In the genomic region with DNA sequence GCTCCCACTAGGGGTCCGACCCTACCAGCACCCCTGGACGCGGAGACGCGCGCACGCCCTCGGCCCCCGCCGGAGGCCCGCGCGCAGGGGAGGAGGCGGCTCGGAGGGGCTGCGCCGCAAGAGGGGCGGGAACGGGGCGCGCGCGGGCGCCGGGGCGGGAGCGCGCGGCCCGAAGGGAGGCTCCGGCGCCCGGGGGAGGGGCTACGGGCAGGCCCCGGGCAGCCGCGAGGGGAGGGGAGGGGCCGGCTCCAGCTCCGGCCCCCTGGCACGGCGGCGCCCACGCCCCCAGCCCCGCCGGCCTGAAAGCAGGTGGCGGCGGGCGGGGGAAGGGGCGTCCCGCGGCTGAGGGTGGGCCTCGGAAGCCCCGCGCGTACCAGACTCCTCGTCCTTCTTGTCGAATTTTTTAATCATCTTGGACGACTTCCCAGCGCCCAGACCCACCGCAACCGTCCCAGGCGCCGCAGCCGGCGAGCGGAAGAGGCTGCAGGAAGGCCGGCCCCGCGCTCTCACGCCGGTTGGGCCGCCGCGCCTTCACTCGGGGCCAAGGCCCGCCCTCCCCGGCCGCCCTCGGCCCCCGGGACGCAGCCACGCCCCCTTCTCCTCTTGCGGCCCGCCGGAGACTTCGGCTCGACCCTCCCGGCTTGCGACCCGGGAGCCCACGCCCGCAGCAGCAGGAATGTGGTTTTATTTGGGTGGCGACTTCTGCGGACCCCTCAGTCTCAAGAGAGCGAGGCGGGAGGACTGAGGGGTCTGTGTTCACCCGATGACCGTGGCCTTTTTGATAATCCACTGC, we compare ENCODE assay signal across 1 cellular context.
TF ChIP-seq lines count a peak whose summit lies in the region.

A gene with protein sequence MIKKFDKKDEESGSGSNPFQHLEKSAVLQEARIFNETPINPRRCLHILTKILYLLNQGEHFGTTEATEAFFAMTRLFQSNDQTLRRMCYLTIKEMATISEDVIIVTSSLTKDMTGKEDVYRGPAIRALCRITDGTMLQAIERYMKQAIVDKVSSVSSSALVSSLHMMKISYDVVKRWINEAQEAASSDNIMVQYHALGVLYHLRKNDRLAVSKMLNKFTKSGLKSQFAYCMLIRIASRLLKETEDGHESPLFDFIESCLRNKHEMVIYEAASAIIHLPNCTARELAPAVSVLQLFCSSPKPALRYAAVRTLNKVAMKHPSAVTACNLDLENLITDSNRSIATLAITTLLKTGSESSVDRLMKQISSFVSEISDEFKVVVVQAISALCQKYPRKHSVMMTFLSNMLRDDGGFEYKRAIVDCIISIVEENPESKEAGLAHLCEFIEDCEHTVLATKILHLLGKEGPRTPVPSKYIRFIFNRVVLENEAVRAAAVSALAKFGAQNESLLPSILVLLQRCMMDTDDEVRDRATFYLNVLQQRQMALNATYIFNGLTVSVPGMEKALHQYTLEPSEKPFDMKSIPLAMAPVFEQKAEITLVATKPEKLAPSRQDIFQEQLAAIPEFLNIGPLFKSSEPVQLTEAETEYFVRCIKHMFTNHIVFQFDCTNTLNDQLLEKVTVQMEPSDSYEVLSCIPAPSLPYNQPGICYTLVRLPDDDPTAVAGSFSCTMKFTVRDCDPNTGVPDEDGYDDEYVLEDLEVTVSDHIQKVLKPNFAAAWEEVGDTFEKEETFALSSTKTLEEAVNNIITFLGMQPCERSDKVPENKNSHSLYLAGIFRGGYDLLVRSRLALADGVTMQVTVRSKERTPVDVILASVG (minus strand): TSS at position 491 of the 793 bp plus-strand sequence. CDS start 80 bp downstream, at position 411.

TF ChIP-seq in K562, 482 proteins besides CTCF, POLR2A, EP300 and RAD21 (continued from another document and continues in another):
- TF ChIP-seq, protein P1, sequence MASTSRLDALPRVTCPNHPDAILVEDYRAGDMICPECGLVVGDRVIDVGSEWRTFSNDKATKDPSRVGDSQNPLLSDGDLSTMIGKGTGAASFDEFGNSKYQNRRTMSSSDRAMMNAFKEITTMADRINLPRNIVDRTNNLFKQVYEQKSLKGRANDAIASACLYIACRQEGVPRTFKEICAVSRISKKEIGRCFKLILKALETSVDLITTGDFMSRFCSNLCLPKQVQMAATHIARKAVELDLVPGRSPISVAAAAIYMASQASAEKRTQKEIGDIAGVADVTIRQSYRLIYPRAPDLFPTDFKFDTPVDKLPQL (IDR thresholded peaks at IDR 0.05; ENCODE audit: extremely low read depth, insufficient read length), result no peak
- TF ChIP-seq SRF (CRISPR knock-in tag; IDR thresholded peaks at IDR 0.05) (0 out of 4 replicates have a peak, but pooled peaks of 1 of the 2 experiments have one; percentile 5), KHSRP (IDR thresholded peaks at IDR 0.05) (no peak), HLTF (IDR thresholded peaks at IDR 0.05) (no peak), FIP1L1 (IDR thresholded peaks at IDR 0.05; ENCODE audit: low read depth, low read length, poor library complexity, severe bottlenecking) (peak; percentile 36), ARNT (IDR thresholded peaks at IDR 0.05) (no peak), ZNF24 (IDR thresholded peaks at IDR 0.05) (no peak), TAL1 (IDR thresholded peaks at IDR 0.05) (no peak), WHSC1 (IDR thresholded peaks at IDR 0.05; ENCODE audit: low read length) (no peak), SNIP1 (IDR thresholded peaks at IDR 0.05; ENCODE audit: low read depth) (no peak), ZNF717 (CRISPR knock-in tag; IDR thresholded peaks at IDR 0.05) (no peak), NBN (IDR thresholded peaks at IDR 0.05; ENCODE audit: low read depth) (no peak), FOXA1 (IDR thresholded peaks at IDR 0.05; ENCODE audit: borderline replicate concordance) (no peak), NCOA1 (IDR thresholded peaks at IDR 0.05; ENCODE audit: low read depth) (no peak), RBM17 (IDR thresholded peaks at IDR 0.05; ENCODE audit: borderline replicate concordance, low read depth, low read length) (no peak), KDM2B (CRISPR knock-in tag; IDR thresholded peaks at IDR 0.05) (0 out of 2 replicates have a peak, but pooled peaks have one; percentile 59), CHCHD3 (CRISPR knock-in tag; IDR thresholded peaks at IDR 0.05) (no peak), ZNF165 (CRISPR knock-in tag; IDR thresholded peaks at IDR 0.05; ENCODE audit: borderline replicate concordance) (no peak), ZNF282 (CRISPR knock-in tag; IDR thresholded peaks at IDR 0.05) (no peak), HDAC1 (IDR thresholded peaks at IDR 0.05) (peak in 1 of 2 experiments; percentile 89; a peak in 2 of 4 replicates), CBX8 (IDR thresholded peaks at IDR 0.05; ENCODE audit: borderline replicate concordance, extremely low read depth, low read depth, low read length, poor library complexity, severe bottlenecking) (no peak), RBM22 (IDR thresholded peaks at IDR 0.05; ENCODE audit: low read depth, low read length, poor library complexity, severe bottlenecking) (no peak), CTBP1 (IDR thresholded peaks at IDR 0.05; ENCODE audit: borderline replicate concordance) (peak; percentile 60)
- TF ChIP-seq, protein P2, sequence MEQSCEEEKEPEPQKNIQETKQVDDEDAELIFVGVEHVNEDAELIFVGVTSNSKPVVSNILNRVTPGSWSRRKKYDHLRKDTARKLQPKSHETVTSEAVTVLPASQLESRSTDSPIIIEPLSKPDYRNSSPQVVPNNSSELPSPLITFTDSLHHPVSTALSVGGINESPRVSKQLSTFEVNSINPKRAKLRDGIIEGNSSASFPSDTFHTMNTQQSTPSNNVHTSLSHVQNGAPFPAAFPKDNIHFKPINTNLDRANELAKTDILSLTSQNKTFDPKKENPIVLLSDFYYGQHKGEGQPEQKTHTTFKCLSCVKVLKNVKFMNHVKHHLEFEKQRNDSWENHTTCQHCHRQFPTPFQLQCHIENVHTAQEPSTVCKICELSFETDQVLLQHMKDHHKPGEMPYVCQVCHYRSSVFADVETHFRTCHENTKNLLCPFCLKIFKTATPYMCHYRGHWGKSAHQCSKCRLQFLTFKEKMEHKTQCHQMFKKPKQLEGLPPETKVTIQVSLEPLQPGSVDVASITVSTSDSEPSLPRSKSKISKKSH (CRISPR knock-in tag; IDR thresholded peaks at IDR 0.05), result no peak
- TF ChIP-seq, protein P3, sequence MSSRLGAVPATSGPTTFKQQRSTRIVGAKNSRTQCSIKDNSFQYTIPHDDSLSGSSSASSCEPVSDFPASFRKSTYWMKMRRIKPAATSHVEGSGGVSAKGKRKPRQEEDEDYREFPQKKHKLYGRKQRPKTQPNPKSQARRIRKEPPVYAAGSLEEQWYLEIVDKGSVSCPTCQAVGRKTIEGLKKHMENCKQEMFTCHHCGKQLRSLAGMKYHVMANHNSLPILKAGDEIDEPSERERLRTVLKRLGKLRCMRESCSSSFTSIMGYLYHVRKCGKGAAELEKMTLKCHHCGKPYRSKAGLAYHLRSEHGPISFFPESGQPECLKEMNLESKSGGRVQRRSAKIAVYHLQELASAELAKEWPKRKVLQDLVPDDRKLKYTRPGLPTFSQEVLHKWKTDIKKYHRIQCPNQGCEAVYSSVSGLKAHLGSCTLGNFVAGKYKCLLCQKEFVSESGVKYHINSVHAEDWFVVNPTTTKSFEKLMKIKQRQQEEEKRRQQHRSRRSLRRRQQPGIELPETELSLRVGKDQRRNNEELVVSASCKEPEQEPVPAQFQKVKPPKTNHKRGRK (tag; IDR thresholded peaks at IDR 0.05), result no peak
- TF ChIP-seq, protein P4, sequence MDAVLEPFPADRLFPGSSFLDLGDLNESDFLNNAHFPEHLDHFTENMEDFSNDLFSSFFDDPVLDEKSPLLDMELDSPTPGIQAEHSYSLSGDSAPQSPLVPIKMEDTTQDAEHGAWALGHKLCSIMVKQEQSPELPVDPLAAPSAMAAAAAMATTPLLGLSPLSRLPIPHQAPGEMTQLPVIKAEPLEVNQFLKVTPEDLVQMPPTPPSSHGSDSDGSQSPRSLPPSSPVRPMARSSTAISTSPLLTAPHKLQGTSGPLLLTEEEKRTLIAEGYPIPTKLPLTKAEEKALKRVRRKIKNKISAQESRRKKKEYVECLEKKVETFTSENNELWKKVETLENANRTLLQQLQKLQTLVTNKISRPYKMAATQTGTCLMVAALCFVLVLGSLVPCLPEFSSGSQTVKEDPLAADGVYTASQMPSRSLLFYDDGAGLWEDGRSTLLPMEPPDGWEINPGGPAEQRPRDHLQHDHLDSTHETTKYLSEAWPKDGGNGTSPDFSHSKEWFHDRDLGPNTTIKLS (IDR thresholded peaks at IDR 0.05; ENCODE audit: borderline replicate concordance, low read depth), result no peak
- TF ChIP-seq, protein P5, sequence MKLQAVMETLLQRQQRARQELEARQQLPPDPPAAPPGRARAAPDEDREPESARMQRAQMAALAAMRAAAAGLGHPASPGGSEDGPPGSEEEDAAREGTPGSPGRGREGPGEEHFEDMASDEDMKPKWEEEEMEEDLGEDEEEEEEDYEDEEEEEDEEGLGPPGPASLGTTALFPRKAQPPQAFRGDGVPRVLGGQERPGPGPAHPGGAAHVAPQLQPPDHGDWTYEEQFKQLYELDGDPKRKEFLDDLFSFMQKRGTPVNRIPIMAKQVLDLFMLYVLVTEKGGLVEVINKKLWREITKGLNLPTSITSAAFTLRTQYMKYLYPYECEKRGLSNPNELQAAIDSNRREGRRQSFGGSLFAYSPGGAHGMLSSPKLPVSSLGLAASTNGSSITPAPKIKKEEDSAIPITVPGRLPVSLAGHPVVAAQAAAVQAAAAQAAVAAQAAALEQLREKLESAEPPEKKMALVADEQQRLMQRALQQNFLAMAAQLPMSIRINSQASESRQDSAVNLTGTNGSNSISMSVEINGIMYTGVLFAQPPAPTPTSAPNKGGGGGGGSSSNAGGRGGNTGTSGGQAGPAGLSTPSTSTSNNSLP (IDR thresholded peaks at IDR 0.05; ENCODE audit: borderline replicate concordance, low read depth, low read length), result no peak
- TF ChIP-seq, protein P6, sequence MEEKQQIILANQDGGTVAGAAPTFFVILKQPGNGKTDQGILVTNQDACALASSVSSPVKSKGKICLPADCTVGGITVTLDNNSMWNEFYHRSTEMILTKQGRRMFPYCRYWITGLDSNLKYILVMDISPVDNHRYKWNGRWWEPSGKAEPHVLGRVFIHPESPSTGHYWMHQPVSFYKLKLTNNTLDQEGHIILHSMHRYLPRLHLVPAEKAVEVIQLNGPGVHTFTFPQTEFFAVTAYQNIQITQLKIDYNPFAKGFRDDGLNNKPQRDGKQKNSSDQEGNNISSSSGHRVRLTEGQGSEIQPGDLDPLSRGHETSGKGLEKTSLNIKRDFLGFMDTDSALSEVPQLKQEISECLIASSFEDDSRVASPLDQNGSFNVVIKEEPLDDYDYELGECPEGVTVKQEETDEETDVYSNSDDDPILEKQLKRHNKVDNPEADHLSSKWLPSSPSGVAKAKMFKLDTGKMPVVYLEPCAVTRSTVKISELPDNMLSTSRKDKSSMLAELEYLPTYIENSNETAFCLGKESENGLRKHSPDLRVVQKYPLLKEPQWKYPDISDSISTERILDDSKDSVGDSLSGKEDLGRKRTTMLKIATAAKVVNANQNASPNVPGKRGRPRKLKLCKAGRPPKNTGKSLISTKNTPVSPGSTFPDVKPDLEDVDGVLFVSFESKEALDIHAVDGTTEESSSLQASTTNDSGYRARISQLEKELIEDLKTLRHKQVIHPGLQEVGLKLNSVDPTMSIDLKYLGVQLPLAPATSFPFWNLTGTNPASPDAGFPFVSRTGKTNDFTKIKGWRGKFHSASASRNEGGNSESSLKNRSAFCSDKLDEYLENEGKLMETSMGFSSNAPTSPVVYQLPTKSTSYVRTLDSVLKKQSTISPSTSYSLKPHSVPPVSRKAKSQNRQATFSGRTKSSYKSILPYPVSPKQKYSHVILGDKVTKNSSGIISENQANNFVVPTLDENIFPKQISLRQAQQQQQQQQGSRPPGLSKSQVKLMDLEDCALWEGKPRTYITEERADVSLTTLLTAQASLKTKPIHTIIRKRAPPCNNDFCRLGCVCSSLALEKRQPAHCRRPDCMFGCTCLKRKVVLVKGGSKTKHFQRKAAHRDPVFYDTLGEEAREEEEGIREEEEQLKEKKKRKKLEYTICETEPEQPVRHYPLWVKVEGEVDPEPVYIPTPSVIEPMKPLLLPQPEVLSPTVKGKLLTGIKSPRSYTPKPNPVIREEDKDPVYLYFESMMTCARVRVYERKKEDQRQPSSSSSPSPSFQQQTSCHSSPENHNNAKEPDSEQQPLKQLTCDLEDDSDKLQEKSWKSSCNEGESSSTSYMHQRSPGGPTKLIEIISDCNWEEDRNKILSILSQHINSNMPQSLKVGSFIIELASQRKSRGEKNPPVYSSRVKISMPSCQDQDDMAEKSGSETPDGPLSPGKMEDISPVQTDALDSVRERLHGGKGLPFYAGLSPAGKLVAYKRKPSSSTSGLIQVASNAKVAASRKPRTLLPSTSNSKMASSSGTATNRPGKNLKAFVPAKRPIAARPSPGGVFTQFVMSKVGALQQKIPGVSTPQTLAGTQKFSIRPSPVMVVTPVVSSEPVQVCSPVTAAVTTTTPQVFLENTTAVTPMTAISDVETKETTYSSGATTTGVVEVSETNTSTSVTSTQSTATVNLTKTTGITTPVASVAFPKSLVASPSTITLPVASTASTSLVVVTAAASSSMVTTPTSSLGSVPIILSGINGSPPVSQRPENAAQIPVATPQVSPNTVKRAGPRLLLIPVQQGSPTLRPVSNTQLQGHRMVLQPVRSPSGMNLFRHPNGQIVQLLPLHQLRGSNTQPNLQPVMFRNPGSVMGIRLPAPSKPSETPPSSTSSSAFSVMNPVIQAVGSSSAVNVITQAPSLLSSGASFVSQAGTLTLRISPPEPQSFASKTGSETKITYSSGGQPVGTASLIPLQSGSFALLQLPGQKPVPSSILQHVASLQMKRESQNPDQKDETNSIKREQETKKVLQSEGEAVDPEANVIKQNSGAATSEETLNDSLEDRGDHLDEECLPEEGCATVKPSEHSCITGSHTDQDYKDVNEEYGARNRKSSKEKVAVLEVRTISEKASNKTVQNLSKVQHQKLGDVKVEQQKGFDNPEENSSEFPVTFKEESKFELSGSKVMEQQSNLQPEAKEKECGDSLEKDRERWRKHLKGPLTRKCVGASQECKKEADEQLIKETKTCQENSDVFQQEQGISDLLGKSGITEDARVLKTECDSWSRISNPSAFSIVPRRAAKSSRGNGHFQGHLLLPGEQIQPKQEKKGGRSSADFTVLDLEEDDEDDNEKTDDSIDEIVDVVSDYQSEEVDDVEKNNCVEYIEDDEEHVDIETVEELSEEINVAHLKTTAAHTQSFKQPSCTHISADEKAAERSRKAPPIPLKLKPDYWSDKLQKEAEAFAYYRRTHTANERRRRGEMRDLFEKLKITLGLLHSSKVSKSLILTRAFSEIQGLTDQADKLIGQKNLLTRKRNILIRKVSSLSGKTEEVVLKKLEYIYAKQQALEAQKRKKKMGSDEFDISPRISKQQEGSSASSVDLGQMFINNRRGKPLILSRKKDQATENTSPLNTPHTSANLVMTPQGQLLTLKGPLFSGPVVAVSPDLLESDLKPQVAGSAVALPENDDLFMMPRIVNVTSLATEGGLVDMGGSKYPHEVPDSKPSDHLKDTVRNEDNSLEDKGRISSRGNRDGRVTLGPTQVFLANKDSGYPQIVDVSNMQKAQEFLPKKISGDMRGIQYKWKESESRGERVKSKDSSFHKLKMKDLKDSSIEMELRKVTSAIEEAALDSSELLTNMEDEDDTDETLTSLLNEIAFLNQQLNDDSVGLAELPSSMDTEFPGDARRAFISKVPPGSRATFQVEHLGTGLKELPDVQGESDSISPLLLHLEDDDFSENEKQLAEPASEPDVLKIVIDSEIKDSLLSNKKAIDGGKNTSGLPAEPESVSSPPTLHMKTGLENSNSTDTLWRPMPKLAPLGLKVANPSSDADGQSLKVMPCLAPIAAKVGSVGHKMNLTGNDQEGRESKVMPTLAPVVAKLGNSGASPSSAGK (IDR thresholded peaks at IDR 0.05), result no peak
